13 cellular contexts compared by ENCODE assay signal in the genomic region with DNA sequence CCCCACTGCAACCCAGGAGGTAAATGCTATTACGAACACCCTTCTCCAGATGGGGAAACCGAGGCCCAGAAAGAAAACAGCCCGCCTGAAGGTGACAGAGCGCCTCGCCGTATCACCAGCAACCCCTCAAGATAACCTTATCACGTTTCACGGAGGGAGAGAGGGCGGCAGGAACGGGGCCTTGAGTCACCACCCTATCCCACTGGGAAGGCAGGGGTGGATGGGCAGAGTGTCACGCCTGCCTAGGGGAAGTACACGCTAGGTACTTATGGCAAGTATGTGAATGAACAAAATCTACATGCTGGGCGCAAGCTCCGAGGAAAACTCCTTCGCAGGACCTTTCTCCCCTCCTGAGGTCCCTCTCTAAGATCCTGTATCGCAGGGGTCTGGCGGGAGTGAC. TPM values are rescaled to one million over a fixed set of nuclear protein-coding genes. Genes with fewer than 3 reads are reported as not detected.
DNase-seq lines count a peak whose midpoint lies in the region; ATAC-seq and TF ChIP-seq lines count a peak whose summit lies in the region.
"Had no signal": no experiment of that assay in that cellular context is flagged by ENCODE, and none has a peak within 500 bp of the region (broad histone marks: within the 10 kb centered on the region; RNA-seq: fewer than 3 reads in every experiment).

No MANE protein-coding gene starts in this region.

- no peak for TF ChIP-seq EP300 in sigmoid colon (IDR thresholded peaks at IDR 0.05)

- ATAC-seq in foreskin keratinocyte, result peak; percentile 57
- no peak for ATAC-seq in omental fat pad (ENCODE audit: low FRiP score)

- CTCF ChIA-PET in A673 (lab: Charles Lee), result interaction anchor here (1.0 to 1.8 kb wide), 2 partner anchors 31 to 170 kb away, joined by 3 to 5 read pairs; no protein-coding TSS in a partner anchor

- no peaks in the 10 kb centered on the region for H3K36me3 ChIP-seq in A673 (ENCODE audit: insufficient read depth, low read length, poor library complexity, severe bottlenecking)
- H3K36me3 ChIP-seq in SJCRH30, result peaks cover 4% of the 10 kb centered on the region; the same call in 1 of the 2 replicates
- H3K36me3 ChIP-seq in sigmoid colon, result no peaks in the 10 kb centered on the region

- POLR2A ChIA-PET in A673 (lab: Charles Lee; ENCODE audit: low non-redundant PET), result no interaction called here

- H3K4me3 ChIP-seq in A673 (ENCODE audit: low read depth, low read length, poor library complexity, severe bottlenecking) (no peak overlapping the region), SJCRH30 (no peak overlapping the region), sigmoid colon (no peak overlapping the region)

- H3K9me3 ChIP-seq in A673 (ENCODE audit: low read depth, low read length, poor library complexity, severe bottlenecking) (no peaks in the 10 kb centered on the region), SJCRH30 (replicated peaks) (no peaks in the 10 kb centered on the region), sigmoid colon (no peaks in the 10 kb centered on the region)

- no TSS peak for BruUV-seq in A673 (replicated peaks; lab: Mats Ljungman, UMichigan)

- DNase-seq in A673 (ENCODE audit: low spot score) (no peak), SJCRH30 (no peak), foreskin keratinocyte (peak in 1 of 2 donors; percentile 40), sigmoid colon (no peak), activated gamma-delta T cell (lab: John Stamatoyannopoulos, UW) (no peak), omental fat pad (ENCODE audit: low spot score) (no peak), EL (no peak)
- no peak for DNase-seq in activated CD4-positive, alpha-beta T cell treated with anti-CD3 and anti-CD28 coated beads, Interleukin-2, amount 50 U/mL, for 4 hours
- DNase-seq: MM.1S; NCI-H2227 treated with DMSO at 0.1 percent for 48 hours; nephron progenitor cell; RPMI8226; stimulated activated CD4-positive, alpha-beta T cell treated with anti-CD3 and anti-CD28 coated beads, Interleukin-2, amount 100 ng/mL, for 24 hours had no signal

- H3K27me3 ChIP-seq in A673 (replicated peaks; ENCODE audit: insufficient read depth, low read depth, low read length, poor library complexity) (no peaks in the 10 kb centered on the region), SJCRH30 (no peaks in the 10 kb centered on the region), foreskin keratinocyte (no peaks in the 10 kb centered on the region), sigmoid colon (no peaks in the 10 kb centered on the region)

- peak overlapping the region; percentile 89 for H3K27ac ChIP-seq in A673 (ENCODE audit: low read depth, low read length, poor library complexity, severe bottlenecking)
- H3K27ac ChIP-seq in SJCRH30, result peak overlapping the region; percentile 43
- H3K27ac ChIP-seq in foreskin keratinocyte, result peak overlapping the region; percentile 22
- peak overlapping the region; percentile 68 to 87 (median 82) for H3K27ac ChIP-seq in sigmoid colon

- intact Hi-C loops in A673 (cut with micrococcal nuclease; ENCODE audit: unreplicated experiment), result no loop called here
- intact Hi-C loops in sigmoid colon (cut with DNase I), result loop anchor here (2.0 kb wide), 1 partner anchor 31 kb away; no protein-coding TSS in a partner anchor

- peaks cover 73% of the 10 kb centered on the region for H3K4me1 ChIP-seq in A673 (ENCODE audit: insufficient read depth, low read length, poor library complexity, severe bottlenecking)
- peaks cover 51% of the 10 kb centered on the region for H3K4me1 ChIP-seq in SJCRH30
- peaks cover 33% of the 10 kb centered on the region for H3K4me1 ChIP-seq in foreskin keratinocyte
- peaks cover 0 to 84% (median 78%) of the 10 kb centered on the region in 4 donors for H3K4me1 ChIP-seq in sigmoid colon

- TF ChIP-seq CTCF in A673 (conservative IDR thresholded peaks at IDR 0.05; ENCODE audit: low read depth, low read length) (no peak), foreskin keratinocyte (conservative IDR thresholded peaks at IDR 0.05) (no peak), sigmoid colon (IDR thresholded peaks at IDR 0.05) (no peak), omental fat pad (IDR thresholded peaks at IDR 0.05) (no peak)

- no peak for TF ChIP-seq POLR2A in sigmoid colon (IDR thresholded peaks at IDR 0.05)

- 87% methylated on average over 17 of the region's 17 CpGs for WGBS in sigmoid colon, 2 donors

RNA-seq across cellular contexts. Expression of a gene that starts 17.8 kb away (rescaled TPM):
- total RNA-seq in A673 (2021) (227 and 276 TPM in 2 replicates), foreskin keratinocyte (49.8 and 61.0 TPM in 2 replicates), sigmoid colon (100 to 1,000 TPM in 1 of 4 donors, 10 to 100 TPM in 3; 42.5 to 134 (median 73.5) TPM), omental fat pad (10 to 100 TPM; 53.4 to 85.3 (median 71.9) TPM)
- 48.5 and 52.2 TPM in 2 replicates for total RNA-seq in SJCRH30 (2014; rRNA removed; shearing (Covaris generic))
- polyA plus RNA-seq in foreskin keratinocyte (32.1 and 38.1 TPM in 2 replicates), sigmoid colon (10 to 100 TPM; 18.6 to 81.8 (median 24.7) TPM)

Comparison
In these comparisons a context has a peak if more than half of its experiments do, and no peak if none do; other contexts are left out.
1. H3K27ac ChIP-seq: peak in every context shown above with its lines; median percentile 89 in A673; 82 in sigmoid colon; 43 in SJCRH30; 22 in foreskin keratinocyte.